Comparison of ENCODE assay signal across 8 cellular contexts in genomic region chr5:150161242-150162141, GRCh38. TPM values are rescaled to one million over a fixed set of nuclear protein-coding genes. Genes with fewer than 3 reads are reported as not detected.
DNase-seq lines count a peak whose midpoint lies in the region; ATAC-seq, FAIRE-seq and TF ChIP-seq lines count a peak whose summit lies in the region.

No MANE protein-coding gene starts in this region.

- no peaks in the 10 kb centered on the region for H3K36me3 Mint-ChIP-seq in naive thymus-derived CD4-positive, alpha-beta T cell
- no peaks in the 10 kb centered on the region for H3K36me3 Mint-ChIP-seq in stimulated activated effector memory CD8-positive, alpha-beta T cell treated with anti-CD3 and anti-CD28 coated beads, Interleukin-12 subunit alpha, Interleukin-12 subunit beta, amount 100 ng/mL, for 72 hours

- intact Hi-C loops in naive thymus-derived CD4-positive, alpha-beta T cell (cut with micrococcal nuclease): loop anchor here (1.0 kb wide), 3 partner anchors 57 to 275 kb away; no protein-coding TSS in a partner anchor

- DNase-seq in AML-193 (lab: John Stamatoyannopoulos, UW) (peak; percentile 40 to 56), GM19239 (ENCODE audit: insufficient read length, low spot score) (peak; percentile 86), NOMO-1 treated with dmso at 0.1 percent for 144 hours (lab: John Stamatoyannopoulos, UW; ENCODE audit: unreplicated experiment) (peak; percentile 27), epithelial cell of proximal tubule (ENCODE audit: low read depth) (no peak)
- DNase-seq in activated CD8-positive, alpha-beta memory T cell treated with anti-CD3 and anti-CD28 coated beads, Interleukin-2, amount 50 U/mL, for 48 hours: peak; percentile 95
- peak; percentile 35 to 80 (median 60) for DNase-seq in naive thymus-derived CD4-positive, alpha-beta T cell
- DNase-seq in stimulated activated effector memory CD8-positive, alpha-beta T cell treated with anti-CD3 and anti-CD28 coated beads, Interleukin-12 subunit alpha, Interleukin-12 subunit beta, amount 100 ng/mL, for 72 hours (ENCODE audit: low spot score in 2 of 2): peak; percentile 78 to 95

- no peak overlapping the region for H3K4me3 Mint-ChIP-seq in naive thymus-derived CD4-positive, alpha-beta T cell
- no peak overlapping the region for H3K4me3 Mint-ChIP-seq in stimulated activated effector memory CD8-positive, alpha-beta T cell treated with anti-CD3 and anti-CD28 coated beads, Interleukin-12 subunit alpha, Interleukin-12 subunit beta, amount 100 ng/mL, for 72 hours

- H3K27me3 ChIP-seq in naive thymus-derived CD4-positive, alpha-beta T cell (ENCODE audit: control insufficient read depth in 2 of 2, insufficient read depth in 2 of 2, low read length in 2 of 2): no peaks in the 10 kb centered on the region

- H3K9me3 Mint-ChIP-seq in naive thymus-derived CD4-positive, alpha-beta T cell: peaks cover 0 to 3% (median 0%) of the 10 kb centered on the region in 11 donors
- H3K9me3 Mint-ChIP-seq in stimulated activated effector memory CD8-positive, alpha-beta T cell treated with anti-CD3 and anti-CD28 coated beads, Interleukin-12 subunit alpha, Interleukin-12 subunit beta, amount 100 ng/mL, for 72 hours: no peaks in the 10 kb centered on the region

- TF ChIP-seq CTCF in epithelial cell of proximal tubule (conservative IDR thresholded peaks at IDR 0.05; ENCODE audit: low read depth, low read length): peak; percentile 94

- H3K4me1 Mint-ChIP-seq in naive thymus-derived CD4-positive, alpha-beta T cell: peaks cover 0 to 4% (median under 1%) of the 10 kb centered on the region in 7 donors
- peaks cover 11% of the 10 kb centered on the region for H3K4me1 Mint-ChIP-seq in stimulated activated effector memory CD8-positive, alpha-beta T cell treated with anti-CD3 and anti-CD28 coated beads, Interleukin-12 subunit alpha, Interleukin-12 subunit beta, amount 100 ng/mL, for 72 hours

- peak; percentile 70 for ATAC-seq in HG03520 (IDR thresholded peaks at IDR 0.05; ENCODE audit: unreplicated experiment)
- peak; percentile 82 for ATAC-seq in naive thymus-derived CD4-positive, alpha-beta T cell
- ATAC-seq in stimulated activated effector memory CD8-positive, alpha-beta T cell treated with anti-CD3 and anti-CD28 coated beads, Interleukin-12 subunit alpha, Interleukin-12 subunit beta, amount 100 ng/mL, for 72 hours: peak; percentile 81

- peaks cover 19 to 32% (median 30%) of the 10 kb centered on the region in 5 donors for H3K27me3 Mint-ChIP-seq in naive thymus-derived CD4-positive, alpha-beta T cell

- peak overlapping the region in 1 of 9 donors; percentile 16 for H3K27ac Mint-ChIP-seq in naive thymus-derived CD4-positive, alpha-beta T cell
- H3K27ac Mint-ChIP-seq in stimulated activated effector memory CD8-positive, alpha-beta T cell treated with anti-CD3 and anti-CD28 coated beads, Interleukin-12 subunit alpha, Interleukin-12 subunit beta, amount 100 ng/mL, for 72 hours: no peak overlapping the region

- POLR2A ChIA-PET in naive thymus-derived CD4-positive, alpha-beta T cell (lab: Charles Lee): no interaction called here

- no peak overlapping the region for H3K27ac ChIP-seq in naive thymus-derived CD4-positive, alpha-beta T cell (ENCODE audit: low read depth, low read length)

- no peaks in the 10 kb centered on the region for H3K4me1 ChIP-seq in naive thymus-derived CD4-positive, alpha-beta T cell (ENCODE audit: control insufficient read depth in 2 of 2, insufficient read depth in 2 of 2, low read length in 2 of 2)

- no peak for FAIRE-seq in GM19239 (lab: Jason Lieb, UNC)

- no peaks in the 10 kb centered on the region for H3K36me3 ChIP-seq in naive thymus-derived CD4-positive, alpha-beta T cell (ENCODE audit: control insufficient read depth in 2 of 3, insufficient read depth in 3 of 3, low read length in 3 of 3)

- CTCF ChIA-PET in naive thymus-derived CD4-positive, alpha-beta T cell (lab: Charles Lee): interaction anchor here (0.7 to 1.6 kb wide), 2 partner anchors 193 to 274 kb away, joined by 3 to 6 read pairs; no protein-coding TSS in a partner anchor

- no peaks in the 10 kb centered on the region for H3K9me3 ChIP-seq in naive thymus-derived CD4-positive, alpha-beta T cell (ENCODE audit: control insufficient read depth in 2 of 3, low read length in 3 of 3)

- H3K4me3 ChIP-seq in epithelial cell of proximal tubule (ENCODE audit: low read depth, low read length): no peak overlapping the region
- H3K4me3 ChIP-seq in naive thymus-derived CD4-positive, alpha-beta T cell (ENCODE audit: low read length): no peak overlapping the region

RNA-seq across cellular contexts. Expression of gene CDX1, which starts 5.1 kb away (rescaled TPM):
- not detected in 2 replicates for total RNA-seq in epithelial cell of proximal tubule
- total RNA-seq in naive thymus-derived CD4-positive, alpha-beta T cell: not detected
- polyA plus RNA-seq in naive thymus-derived CD4-positive, alpha-beta T cell: not detected

RNA-seq across cellular contexts. Expression of gene PDGFRB, which starts 5.8 kb away (rescaled TPM):
- total RNA-seq in epithelial cell of proximal tubule: 2.2 and 4.6 TPM in 2 replicates
- total RNA-seq in naive thymus-derived CD4-positive, alpha-beta T cell: 1 to 10 TPM in 2 of 5 experiments, under 1 TPM in 1, not detected in 2; 0.64 to 8.5 (median 5.1) TPM
- polyA plus RNA-seq in naive thymus-derived CD4-positive, alpha-beta T cell: under 1 TPM in 1 of 2 donors, not detected in 1; 0.37 TPM

RNA-seq across cellular contexts. Expression of gene SLC6A7, which starts 28.4 kb away (rescaled TPM):
- total RNA-seq in epithelial cell of proximal tubule: not detected in 2 replicates
- not detected for total RNA-seq in naive thymus-derived CD4-positive, alpha-beta T cell
- polyA plus RNA-seq in naive thymus-derived CD4-positive, alpha-beta T cell: not detected
